In genomic region chr1:109762821-109763645, GRCh38 we compare ENCODE assay signal across 8 cellular contexts. TPM values are rescaled to one million over a fixed set of nuclear protein-coding genes. Genes with fewer than 3 reads are reported as not detected.
DNase-seq lines count a peak whose midpoint lies in the region; ATAC-seq and TF ChIP-seq lines count a peak whose summit lies in the region.

No MANE protein-coding gene starts in this region.

- POLR2A ChIA-PET in HCT116 (lab: Charles Lee), result no interaction called here

- H3K27ac ChIP-seq in HCT116 (ENCODE audit: low read depth, low read length), result no peak overlapping the region; the same call in 1 of the 2 replicates
- peak overlapping the region in 1 of 4 donors; percentile 35 for H3K27ac ChIP-seq in sigmoid colon
- no peak overlapping the region for H3K27ac ChIP-seq in Karpas-422 (ENCODE audit: low read length)

- H3K36me3 ChIP-seq in HCT116 (ENCODE audit: control insufficient read depth in 1 of 2, insufficient read depth in 2 of 2, low read length in 2 of 2) (no peaks in the 10 kb centered on the region), sigmoid colon (no peaks in the 10 kb centered on the region), Karpas-422 (ENCODE audit: insufficient read depth, low read length) (no peaks in the 10 kb centered on the region)

- H4K20me1 ChIP-seq in HCT116 (ENCODE audit: insufficient read depth), result no peaks in the 10 kb centered on the region
- no peaks in the 10 kb centered on the region for H4K20me1 ChIP-seq in Karpas-422 (ENCODE audit: insufficient read depth, low read depth, low read length)

- TF ChIP-seq EP300 in sigmoid colon (IDR thresholded peaks at IDR 0.05), result no peak

- H3K9me3 ChIP-seq in HCT116 (ENCODE audit: control insufficient read depth in 1 of 2, insufficient read depth in 1 of 2, low read depth in 1 of 2, low read length in 2 of 2), result no peaks in the 10 kb centered on the region
- H3K9me3 ChIP-seq in sigmoid colon, result no peaks in the 10 kb centered on the region
- no peaks in the 10 kb centered on the region for H3K9me3 ChIP-seq in Karpas-422 (ENCODE audit: low read length)

- RAD21 ChIA-PET in HCT116 (lab: Charles Lee; ENCODE audit: low non-redundant PET in 1 of 2, low total read pairs in 2 of 2, uncharacterized antibody in 2 of 2, unreplicated experiment in 2 of 2), result no interaction called here

- H3K4me2 ChIP-seq in HCT116 (ENCODE audit: low read length) (peak overlapping the region; percentile 71), Karpas-422 (ENCODE audit: low read depth, low read length, poor library complexity, severe bottlenecking) (no peak overlapping the region)

- CTCF ChIA-PET in HCT116 (lab: Charles Lee), result no interaction called here

- DNase-seq in HCT116 (ENCODE audit: low read depth, low spot score) (no peak), SKM-1 treated with dmso at 0.1 percent for 144 hours (lab: John Stamatoyannopoulos, UW; ENCODE audit: unreplicated experiment) (peak; percentile 72), fibroblast of the aortic adventitia (ENCODE audit: low read depth) (peak; percentile 68), sigmoid colon (peak; percentile 54), NCI-H2227 treated with DMSO at 0.1 percent for 48 hours (lab: John Stamatoyannopoulos, UW) (no peak), Karpas-422 (no peak)

- ATAC-seq in HCT116 (no peak), GM21526 (IDR thresholded peaks at IDR 0.05; ENCODE audit: low FRiP score, unreplicated experiment) (no peak), HG03175 (IDR thresholded peaks at IDR 0.05; ENCODE audit: unreplicated experiment) (no peak)

- H3K9ac ChIP-seq in HCT116 (ENCODE audit: low read length) (peak overlapping the region; percentile 28; the same call in 1 of the 2 replicates), Karpas-422 (ENCODE audit: low read length) (no peak overlapping the region)

- 12 to 60% methylated on average over 11 of the region's 11 CpGs for WGBS in sigmoid colon, 2 donors

- no peak for TF ChIP-seq RAD21 in HCT116 (IDR thresholded peaks at IDR 0.05; ENCODE audit: low read depth)

- intact Hi-C loops in HCT116 (cut with micrococcal nuclease) (no loop called here), sigmoid colon (cut with DNase I) (no loop called here)

- no TSS peak for BruUV-seq in HCT116 (replicated peaks; lab: Mats Ljungman, UMichigan)

- H3K4me3 ChIP-seq in HCT116 (replicated peaks in 1 of 2; ENCODE audit: low read depth in 1 of 2, low read length in 2 of 2) (no peak overlapping the region; a peak in 1 of 4 replicates), fibroblast of the aortic adventitia (ENCODE audit: low read depth, low read length) (no peak overlapping the region), sigmoid colon (peak overlapping the region in 1 of 4 donors; percentile 24), Karpas-422 (ENCODE audit: low read length) (no peak overlapping the region)

- H3K9me2 ChIP-seq in HCT116 (ENCODE audit: insufficient read depth) (no peaks in the 10 kb centered on the region), Karpas-422 (replicated peaks; ENCODE audit: insufficient read depth, low read length) (no peaks in the 10 kb centered on the region)

- H3K27me3 ChIP-seq in HCT116 (ENCODE audit: insufficient read depth, low read length) (no peaks in the 10 kb centered on the region), sigmoid colon (no peaks in the 10 kb centered on the region), Karpas-422 (ENCODE audit: low read length) (no peaks in the 10 kb centered on the region)

- no peak for TF ChIP-seq CTCF in HCT116 (IDR thresholded peaks at IDR 0.05 in 2 of 3, conservative IDR thresholded peaks at IDR 0.05 in 1 of 3; ENCODE audit: borderline replicate concordance in 1 of 3, insufficient read depth in 1 of 3, low read depth in 2 of 3, low read length in 2 of 3)
- no peak for TF ChIP-seq CTCF in fibroblast of the aortic adventitia (IDR thresholded peaks at IDR 0.05; ENCODE audit: insufficient read depth, low read length)
- TF ChIP-seq CTCF in sigmoid colon (IDR thresholded peaks at IDR 0.05), result no peak

- H3K79me2 ChIP-seq in HCT116 (ENCODE audit: insufficient read depth, low read length) (no peaks in the 10 kb centered on the region), Karpas-422 (ENCODE audit: low read length) (no peaks in the 10 kb centered on the region)

- TF ChIP-seq POLR2A in HCT116 (IDR thresholded peaks at IDR 0.05; ENCODE audit: borderline replicate concordance, extremely low read depth, insufficient read depth, insufficient read length) (no peak), sigmoid colon (IDR thresholded peaks at IDR 0.05) (peak in 1 of 2 donors; percentile 42)

- H2AFZ ChIP-seq in HCT116 (ENCODE audit: low read depth, low read length, poor library complexity, severe bottlenecking) (no peak overlapping the region), Karpas-422 (ENCODE audit: low read length) (no peak overlapping the region)

- H3K4me1 ChIP-seq in HCT116 (ENCODE audit: control insufficient read depth in 1 of 2, insufficient read depth in 2 of 2, low read length in 2 of 2) (peaks cover 12 to 22% of the 10 kb centered on the region in 2 experiments), sigmoid colon (peaks cover 0 to 23% (median 12%) of the 10 kb centered on the region in 4 donors), Karpas-422 (ENCODE audit: low read length) (no peaks in the 10 kb centered on the region)

TF ChIP-seq in HCT116, 20 proteins besides CTCF, POLR2A, EP300 and RAD21 (continues in another document):
- no peak for TF ChIP-seq REST (IDR thresholded peaks at IDR 0.05; ENCODE audit: low read depth)
- TF ChIP-seq CBX3 (IDR thresholded peaks at IDR 0.05; ENCODE audit: low read depth), result no peak
- no peak for TF ChIP-seq SIN3A (IDR thresholded peaks at IDR 0.05; ENCODE audit: low read depth)
- TF ChIP-seq ATF3 (IDR thresholded peaks at IDR 0.05), result no peak
- no peak for TF ChIP-seq YY1 (IDR thresholded peaks at IDR 0.05; ENCODE audit: extremely low read depth, insufficient replicate concordance, low read depth, low read length)
- TF ChIP-seq ZBTB33 (IDR thresholded peaks at IDR 0.05; ENCODE audit: extremely low read depth, insufficient replicate concordance, low read length), result no peak

RNA-seq across cellular contexts. Expression of gene EPS8L3, which starts 0.7 kb away (rescaled TPM):
- total RNA-seq in HCT116 (2021; ENCODE audit: unreplicated experiment), result 0.96 TPM
- polyA plus RNA-seq in HCT116 (2012), result 0.62 and 0.75 TPM in 2 replicates
- not detected in 2 replicates for total RNA-seq in fibroblast of the aortic adventitia (ENCODE audit: low replicate concordance)
- 1 to 10 TPM in 2 of 4 donors, not detected in 2; 1.1 to 1.4 TPM for total RNA-seq in sigmoid colon
- polyA plus RNA-seq in sigmoid colon, result 100 to 1,000 TPM in 1 of 3 donors, 10 to 100 TPM in 2; 81.7 to 212 (median 84.4) TPM
- total RNA-seq in Karpas-422 (2014; rRNA removed; shearing (Covaris generic); ENCODE audit: low replicate concordance), result not detected in 2 replicates

RNA-seq across cellular contexts. Expression of gene GSTM3, which starts 22.2 kb away (rescaled TPM):
- total RNA-seq in HCT116 (2021; ENCODE audit: unreplicated experiment) (0.39 TPM), fibroblast of the aortic adventitia (ENCODE audit: low replicate concordance) (96.0 and 188 TPM in 2 replicates), sigmoid colon (100 to 1,000 TPM in 3 of 4 donors, 10 to 100 TPM in 1; 61.1 to 143 (median 122) TPM)
- not detected in 2 replicates for polyA plus RNA-seq in HCT116 (2012)
- polyA plus RNA-seq in sigmoid colon, result 10 to 100 TPM; 21.6 to 64.3 (median 40.2) TPM
- not detected in 2 replicates for total RNA-seq in Karpas-422 (2014; rRNA removed; shearing (Covaris generic); ENCODE audit: low replicate concordance)

RNA-seq across cellular contexts. Expression of gene GSTM5, which starts 51.0 kb away (rescaled TPM):
- total RNA-seq in HCT116 (2021; ENCODE audit: unreplicated experiment), result not detected
- not detected in 2 replicates for polyA plus RNA-seq in HCT116 (2012)
- 6.1 and 13.0 TPM in 2 replicates for total RNA-seq in fibroblast of the aortic adventitia (ENCODE audit: low replicate concordance)
- total RNA-seq in sigmoid colon, result 1 to 10 TPM; 2.7 to 8.0 (median 3.5) TPM
- 10 to 100 TPM in 1 of 3 donors, 1 to 10 TPM in 2; 2.5 to 11.4 (median 2.7) TPM for polyA plus RNA-seq in sigmoid colon
- total RNA-seq in Karpas-422 (2014; rRNA removed; shearing (Covaris generic); ENCODE audit: low replicate concordance), result not detected in 2 replicates

Comparison
In these comparisons a context has a peak if more than half of its experiments do, and no peak if none do; other contexts are left out.
1. DNase-seq: peak in SKM-1 treated with dmso at 0.1 percent for 144 hours (single experiment), fibroblast of the aortic adventitia (single experiment) and sigmoid colon (single experiment); none in HCT116 (single experiment), NCI-H2227 treated with DMSO at 0.1 percent for 48 hours (single experiment) and Karpas-422 (single experiment).
2. RNA of gene GSTM3, which starts 22.2 kb away (total RNA-seq): 61.1 to 143 TPM in sigmoid colon and 96.0 to 188 TPM in fibroblast of the aortic adventitia; 0.39 TPM in HCT116 (single experiment) and not detected in Karpas-422; every median in the first group is over 10 times any median in the second.